ENCODE assay signal across 1 cellular context in genomic region chr3:109355625-109356441, GRCh38.
TF ChIP-seq lines count a peak whose summit lies in the region.

No MANE protein-coding gene starts in this region.

TF ChIP-seq in WTC11, 78 proteins besides CTCF, POLR2A, EP300 and RAD21 (continued from another document):
- TF ChIP-seq, protein P1, sequence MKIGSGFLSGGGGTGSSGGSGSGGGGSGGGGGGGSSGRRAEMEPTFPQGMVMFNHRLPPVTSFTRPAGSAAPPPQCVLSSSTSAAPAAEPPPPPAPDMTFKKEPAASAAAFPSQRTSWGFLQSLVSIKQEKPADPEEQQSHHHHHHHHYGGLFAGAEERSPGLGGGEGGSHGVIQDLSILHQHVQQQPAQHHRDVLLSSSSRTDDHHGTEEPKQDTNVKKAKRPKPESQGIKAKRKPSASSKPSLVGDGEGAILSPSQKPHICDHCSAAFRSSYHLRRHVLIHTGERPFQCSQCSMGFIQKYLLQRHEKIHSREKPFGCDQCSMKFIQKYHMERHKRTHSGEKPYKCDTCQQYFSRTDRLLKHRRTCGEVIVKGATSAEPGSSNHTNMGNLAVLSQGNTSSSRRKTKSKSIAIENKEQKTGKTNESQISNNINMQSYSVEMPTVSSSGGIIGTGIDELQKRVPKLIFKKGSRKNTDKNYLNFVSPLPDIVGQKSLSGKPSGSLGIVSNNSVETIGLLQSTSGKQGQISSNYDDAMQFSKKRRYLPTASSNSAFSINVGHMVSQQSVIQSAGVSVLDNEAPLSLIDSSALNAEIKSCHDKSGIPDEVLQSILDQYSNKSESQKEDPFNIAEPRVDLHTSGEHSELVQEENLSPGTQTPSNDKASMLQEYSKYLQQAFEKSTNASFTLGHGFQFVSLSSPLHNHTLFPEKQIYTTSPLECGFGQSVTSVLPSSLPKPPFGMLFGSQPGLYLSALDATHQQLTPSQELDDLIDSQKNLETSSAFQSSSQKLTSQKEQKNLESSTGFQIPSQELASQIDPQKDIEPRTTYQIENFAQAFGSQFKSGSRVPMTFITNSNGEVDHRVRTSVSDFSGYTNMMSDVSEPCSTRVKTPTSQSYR (CRISPR knock-in tag; IDR thresholded peaks at IDR 0.05) = no peak
TF ChIP-seq in WTC11: peak in this region for 3.
